ENCODE assay signal across 6 cellular contexts in the genomic region with DNA sequence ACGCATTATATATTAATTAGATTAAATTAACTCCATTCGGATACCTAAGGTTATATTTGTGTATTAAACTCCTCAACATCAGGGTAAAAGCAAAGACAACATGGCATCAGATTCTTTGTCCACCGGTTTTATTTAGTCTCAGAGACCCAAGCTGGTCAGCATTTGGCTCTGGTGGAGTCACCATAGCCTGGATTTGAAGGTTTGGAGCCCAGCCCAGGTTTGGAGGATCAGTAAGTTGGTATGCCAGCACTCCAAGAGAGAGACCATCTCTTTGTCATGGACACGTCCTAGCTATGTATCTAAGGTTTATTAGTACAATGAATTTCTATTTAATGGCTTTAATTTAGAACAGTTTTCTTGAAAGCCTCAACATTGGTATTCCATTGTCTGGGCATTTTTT.
"Had no signal": no experiment of that assay in that cellular context is flagged by ENCODE, and none has a peak within 500 bp of the region (broad histone marks: within the 10 kb centered on the region; RNA-seq: fewer than 3 reads in every experiment).

No MANE protein-coding gene starts in this region.

- H3K27ac Mint-ChIP-seq: IgD-negative memory B cell had no signal

- ATAC-seq: HepG2, K562 had no signal

- H3K36me3 Mint-ChIP-seq: IgD-negative memory B cell had no signal

- H3K27me3 Mint-ChIP-seq: IgD-negative memory B cell had no signal

- DNase-seq: IMR-90, KBM-7, KG1 had no signal

- H3K4me1 Mint-ChIP-seq: IgD-negative memory B cell had no signal

- H3K4me3 Mint-ChIP-seq: IgD-negative memory B cell had no signal
